Comparison of ENCODE assay signal across 32 cellular contexts in the genomic region with DNA sequence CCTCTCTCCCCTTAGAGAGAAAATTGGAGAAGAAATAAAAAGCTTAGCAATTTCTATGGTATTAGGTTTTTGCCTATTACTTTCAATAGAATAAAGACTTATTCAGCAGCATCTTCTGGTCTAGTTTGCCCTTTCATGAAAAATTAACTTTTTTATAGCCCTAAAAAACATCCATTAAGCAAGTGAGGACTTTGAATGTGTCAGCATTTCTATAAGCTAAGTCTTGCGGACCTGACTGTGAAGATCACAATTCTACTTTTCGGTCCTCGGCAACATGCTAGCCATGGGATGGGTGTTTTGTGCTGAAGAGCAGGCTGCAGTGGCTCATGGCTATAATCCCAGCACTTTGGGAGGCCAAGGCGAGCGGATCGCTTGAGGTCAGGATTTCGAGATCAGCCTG.
"Had no signal": no experiment of that assay in that cellular context is flagged by ENCODE, and none has a peak within 500 bp of the region (broad histone marks: within the 10 kb centered on the region; RNA-seq: fewer than 3 reads in every experiment).

No MANE protein-coding gene starts in this region.

- H3K27ac Mint-ChIP-seq: activated CD4-positive, alpha-beta memory T cell treated with anti-CD3 and anti-CD28 coated beads, Interleukin-2, amount 10 ng/mL, durations not matched to agents 7 days and 5 days; activated CD4-positive, alpha-beta T cell treated with anti-CD3 and anti-CD28 coated beads, Interleukin-2, amount 10 ng/mL, durations not matched to agents 24 days and 14 days; activated T-helper 17 cell treated with anti-CD3 and anti-CD28 coated beads, Interleukin-2, amount 50 U/mL, for 72 hours; naive B cell; T-helper 17 cell had no signal

- H3K4me3 Mint-ChIP-seq: activated CD4-positive, alpha-beta memory T cell treated with anti-CD3 and anti-CD28 coated beads, Interleukin-2, amount 10 ng/mL, durations not matched to agents 7 days and 5 days; activated CD4-positive, alpha-beta T cell treated with anti-CD3 and anti-CD28 coated beads, Interleukin-2, amount 10 ng/mL, durations not matched to agents 24 days and 14 days; activated T-cell treated with anti-CD3 and anti-CD28 coated beads, Interleukin-2, amount 50 U/mL, for 4 hours; activated T-helper 17 cell treated with anti-CD3 and anti-CD28 coated beads, Interleukin-2, amount 50 U/mL, for 72 hours; central memory CD8-positive, alpha-beta T cell; naive B cell; T-helper 17 cell had no signal

- H3K9me3 ChIP-seq: esophagus muscularis mucosa, left ventricle myocardium inferior, ovary, prostate gland, testis, transverse colon, uterus had no signal

- H3K4me1 ChIP-seq: prostate gland, transverse colon had no signal

- H3K4me3 ChIP-seq: esophagus muscularis mucosa, left ventricle myocardium inferior, lung, ovary, prostate gland, skin epidermis, testis, transverse colon, uterus had no signal

- H3K27me3 ChIP-seq: esophagus muscularis mucosa, foreskin keratinocyte, ovary, testis, transverse colon, uterus had no signal

- H3K27me3 Mint-ChIP-seq: activated CD4-positive, alpha-beta memory T cell treated with anti-CD3 and anti-CD28 coated beads, Interleukin-2, amount 10 ng/mL, durations not matched to agents 7 days and 5 days; activated CD4-positive, alpha-beta T cell treated with anti-CD3 and anti-CD28 coated beads, Interleukin-2, amount 10 ng/mL, durations not matched to agents 24 days and 14 days; central memory CD8-positive, alpha-beta T cell; T-helper 17 cell had no signal

- ATAC-seq: activated T-cell treated with anti-CD3 and anti-CD28 coated beads, Interleukin-2, amount 50 U/mL, for 4 hours; activated T-helper 17 cell treated with anti-CD3 and anti-CD28 coated beads, Interleukin-2, amount 50 U/mL, for 72 hours; sciatic nerve; stimulated activated naive CD8-positive, alpha-beta T cell treated with anti-CD3 and anti-CD28 coated beads, Interleukin-15, Interleukin-2, amounts not matched to agents 100 U/mL and 50 U/mL, for 24 hours; T-helper 17 cell had no signal

- DNase-seq: activated CD4-positive, alpha-beta memory T cell treated with anti-CD3 and anti-CD28 coated beads, Interleukin-2, amount 10 ng/mL, durations not matched to agents 7 days and 5 days; activated CD4-positive, alpha-beta T cell treated with anti-CD3 and anti-CD28 coated beads, Interleukin-2, amount 10 ng/mL, durations not matched to agents 24 days and 14 days; activated CD4-positive, CD25-positive, alpha-beta regulatory T cell treated with anti-CD3 and anti-CD28 coated beads, Interleukin-2, amount 50 U/mL, for 72 hours; activated CD8-positive, alpha-beta memory T cell treated with anti-CD3 and anti-CD28 coated beads, Interleukin-2, amount 50 U/mL, for 48 hours; activated gamma-delta T cell treated with Interleukin-2 at 50 U/mL for 16 hours; activated naive CD4-positive, alpha-beta T cell treated with anti-CD3 and anti-CD28 coated beads, Interleukin-2, amount 50 U/mL, for 16 hours; activated T-cell treated with anti-CD3 and anti-CD28 coated beads, Interleukin-2, amount 50 U/mL, for 4 hours; amygdala; dermis blood vessel endothelial cell; effector CD4-positive, alpha-beta T cell; foreskin keratinocyte; left ventricle myocardium inferior; naive B cell; ovary; retina; stimulated activated CD4-positive, alpha-beta T cell treated with anti-CD3 and anti-CD28 coated beads, Interleukin-12 subunit alpha, Interleukin-12 subunit beta, amount 100 ng/mL, for 4 hours; stimulated activated CD4-positive, alpha-beta T cell treated with anti-CD3 and anti-CD28 coated beads, Interleukin-4, amount 100 ng/mL, for 1 hour; stimulated activated naive CD8-positive, alpha-beta T cell treated with anti-CD3 and anti-CD28 coated beads, Interleukin-15, Interleukin-2, amounts not matched to agents 100 U/mL and 50 U/mL, for 24 hours; T-helper 17 cell; T1000; testis; transverse colon; uterus; WERI-Rb-1 had no signal

- H3K9me3 Mint-ChIP-seq: activated CD4-positive, alpha-beta memory T cell treated with anti-CD3 and anti-CD28 coated beads, Interleukin-2, amount 10 ng/mL, durations not matched to agents 7 days and 5 days; activated T-cell treated with anti-CD3 and anti-CD28 coated beads, Interleukin-2, amount 50 U/mL, for 4 hours; activated T-helper 17 cell treated with anti-CD3 and anti-CD28 coated beads, Interleukin-2, amount 50 U/mL, for 72 hours; mesothelial cell of epicardium had no signal

- H3K36me3 ChIP-seq: esophagus muscularis mucosa, left ventricle myocardium inferior, ovary, prostate gland, transverse colon, uterus, WERI-Rb-1 had no signal

- H3K4me1 Mint-ChIP-seq: central memory CD8-positive, alpha-beta T cell; naive B cell had no signal

- H3K27ac ChIP-seq: esophagus muscularis mucosa, left ventricle myocardium inferior, prostate gland, skin epidermis, testis, transverse colon, uterus, WERI-Rb-1 had no signal

- H3K36me3 Mint-ChIP-seq: naive B cell had no signal
